8 cellular contexts compared by ENCODE assay signal in the genomic region with DNA sequence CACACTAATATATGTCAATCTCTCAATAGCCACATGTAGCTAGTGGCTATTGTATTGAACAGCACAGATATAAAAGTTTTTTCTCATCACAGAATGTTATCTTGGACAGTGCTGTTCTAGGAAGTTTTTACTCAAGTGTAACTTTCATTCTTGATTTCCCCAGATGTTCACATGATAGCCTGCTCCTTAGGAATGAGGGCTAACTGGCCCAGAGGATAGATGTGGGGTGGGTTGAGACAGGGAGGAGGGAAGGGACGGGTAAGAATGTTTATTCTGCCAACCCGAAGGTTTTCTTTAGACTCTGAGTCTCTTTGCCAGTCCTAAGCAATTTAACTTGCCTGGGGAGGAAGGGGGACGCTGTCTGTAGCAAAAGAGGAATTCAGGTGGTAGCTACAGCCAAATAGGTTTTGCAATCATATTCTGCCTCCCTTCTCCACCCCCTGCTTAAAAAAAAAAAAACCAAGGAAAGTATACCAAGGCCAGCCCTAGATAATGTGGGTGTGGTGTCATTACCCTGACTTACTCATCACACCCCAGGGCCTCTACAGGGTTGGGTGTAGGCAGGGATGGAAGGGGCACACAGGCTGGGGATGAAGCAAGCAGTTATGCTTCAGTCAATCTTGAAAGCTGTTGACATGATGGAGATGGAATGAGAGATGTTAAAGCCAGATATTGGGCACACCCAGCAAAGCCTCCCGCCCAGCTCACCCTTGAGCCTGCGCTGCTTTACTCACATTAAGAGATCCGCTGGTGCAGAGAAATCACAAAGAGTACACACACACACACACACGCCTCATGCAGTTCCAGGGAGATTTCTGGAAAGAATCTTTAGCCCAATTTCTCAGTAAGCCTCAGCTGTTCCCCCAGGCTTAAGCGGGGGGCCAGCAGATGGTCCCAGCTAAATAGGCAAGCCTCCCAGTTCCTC. TPM values are rescaled to one million over a fixed set of nuclear protein-coding genes. Genes with fewer than 3 reads are reported as not detected.
DNase-seq lines count a peak whose midpoint lies in the region; ATAC-seq and TF ChIP-seq lines count a peak whose summit lies in the region.

No MANE protein-coding gene starts in this region.

- POLR2A ChIA-PET in IMR-90 (lab: Charles Lee; ENCODE audit: unreplicated experiment), result interaction anchor here (0.6 kb wide), 1 partner anchor 8 kb away, joined by 11 read pairs; no protein-coding TSS in a partner anchor
- POLR2A ChIA-PET in CD8-positive, alpha-beta T cell (lab: Charles Lee), result no interaction called here

- H3K9me3 ChIP-seq in IMR-90 (ENCODE audit: control insufficient read depth, insufficient read depth, low read length) (no peaks in the 10 kb centered on the region), stomach smooth muscle (ENCODE audit: control insufficient read depth in 2 of 2, low read length in 2 of 2) (no peaks in the 10 kb centered on the region)
- no peaks in the 10 kb centered on the region for H3K9me3 ChIP-seq in effector memory CD4-positive, alpha-beta T cell (ENCODE audit: control insufficient read depth, low read length)
- no peaks in the 10 kb centered on the region for H3K9me3 ChIP-seq in CD8-positive, alpha-beta T cell (ENCODE audit: low read length)

- H3K9ac ChIP-seq in IMR-90 (ENCODE audit: low read depth, low read length) (no peak overlapping the region), stomach smooth muscle (ENCODE audit: low read length in 2 of 2) (peak overlapping the region in 1 of 2 donors; percentile 62)

- H4K20me1 ChIP-seq in IMR-90 (ENCODE audit: insufficient read depth, low read length), result no peaks in the 10 kb centered on the region

- CTCF ChIA-PET in IMR-90 (lab: Yijun Ruan, JAX), result no interaction called here
- CTCF ChIA-PET in CD8-positive, alpha-beta T cell (lab: Charles Lee), result no interaction called here

- H3K4ac ChIP-seq in IMR-90 (ENCODE audit: low read depth, low read length), result peak overlapping the region; percentile 33; the same call in 1 of the 2 replicates

- H3K27ac Mint-ChIP-seq in CD8-positive, alpha-beta T cell, result no peak overlapping the region

- H3K36me3 ChIP-seq in IMR-90 (ENCODE audit: control insufficient read depth, insufficient read depth, low read length) (no peaks in the 10 kb centered on the region), stomach smooth muscle (ENCODE audit: control insufficient read depth in 2 of 2, insufficient read depth in 2 of 2, low read length in 2 of 2) (no peaks in the 10 kb centered on the region)
- H3K36me3 ChIP-seq in effector memory CD4-positive, alpha-beta T cell (ENCODE audit: control insufficient read depth, insufficient read depth, low read length), result no peaks in the 10 kb centered on the region
- no peaks in the 10 kb centered on the region for H3K36me3 ChIP-seq in CD8-positive, alpha-beta T cell (ENCODE audit: insufficient read depth, low read length)

- H4K91ac ChIP-seq in IMR-90 (ENCODE audit: insufficient read depth, low read depth, low read length), result no peak overlapping the region

- H2BK15ac ChIP-seq in IMR-90 (ENCODE audit: low read depth, low read length), result 0 out of 3 replicates have a peak overlapping the region, but pooled peaks have one; percentile 0

- H3K4me3 Mint-ChIP-seq in CD8-positive, alpha-beta T cell, result no peak overlapping the region

- WGBS in IMR-90 (ENCODE audit: extremely low coverage in 2 of 2, insufficient read length in 1 of 2), 2 experiments, result 92% methylated on average over 2 of the region's 8 CpGs; no CpG with 5 or more reads in 1 of the 2 experiments

- H3K27me3 Mint-ChIP-seq in CD8-positive, alpha-beta T cell (ENCODE audit: low read depth), result peaks cover 8% of the 10 kb centered on the region

- H3K9me3 Mint-ChIP-seq in CD8-positive, alpha-beta T cell, result no peaks in the 10 kb centered on the region

- H2AK5ac ChIP-seq in IMR-90 (ENCODE audit: low read depth, low read length), result peak overlapping the region; percentile 43; the same call in 1 of the 2 replicates

- H3K4me3 ChIP-seq in IMR-90 (ENCODE audit: insufficient read depth, low read depth, low read length) (no peak overlapping the region), stomach smooth muscle (ENCODE audit: low read length in 2 of 2) (peak overlapping the region in 1 of 2 donors; percentile 22)
- H3K4me3 ChIP-seq in effector memory CD4-positive, alpha-beta T cell (ENCODE audit: insufficient read depth, low read depth, low read length, poor library complexity, severe bottlenecking), result no peak overlapping the region
- H3K4me3 ChIP-seq in CD8-positive, alpha-beta T cell (ENCODE audit: low read depth, low read length), result no peak overlapping the region

- intact Hi-C loops in IMR-90 (cut with micrococcal nuclease), result no loop called here
- intact Hi-C loops in Right ventricle myocardium superior (cut with DNase I), result no loop called here
- intact Hi-C loops in CD8-positive, alpha-beta T cell (cut with DNase I, micrococcal nuclease), result no loop called here

- H3K9me1 ChIP-seq in IMR-90 (ENCODE audit: insufficient read depth, low read length), result peaks cover 10% of the 10 kb centered on the region

- BruUV-seq in IMR-90 (replicated peaks; lab: Mats Ljungman, UMichigan), result no TSS peak

- H2BK120ac ChIP-seq in IMR-90 (ENCODE audit: low read depth, low read length), result peak overlapping the region; percentile 33; the same call in 1 of the 2 replicates

- H3K79me1 ChIP-seq in IMR-90 (ENCODE audit: low read depth in 1 of 2, low read length in 2 of 2), result peaks cover 0 to 4% of the 10 kb centered on the region in 2 experiments; a peak in 1 of 4 replicates

- no peak for TF ChIP-seq POLR2A in IMR-90 (IDR thresholded peaks at IDR 0.05; ENCODE audit: low read depth, low read length)

- dilution Hi-C loops in IMR-90 (cut with HindIII; ENCODE audit: low sequenced_read_pairs, unreplicated experiment), result no loop called here

- no peak overlapping the region for H3K56ac ChIP-seq in IMR-90 (ENCODE audit: extremely low read depth, insufficient read depth, low read length)

- H3K4me1 ChIP-seq in IMR-90 (ENCODE audit: control insufficient read depth, insufficient read depth, low read length) (peaks cover 11% of the 10 kb centered on the region), stomach smooth muscle (ENCODE audit: control insufficient read depth, insufficient read depth, low read length) (peaks cover 64% of the 10 kb centered on the region)
- H3K4me1 ChIP-seq in effector memory CD4-positive, alpha-beta T cell (ENCODE audit: control insufficient read depth, insufficient read depth, low read length, poor library complexity, severe bottlenecking), result no peaks in the 10 kb centered on the region
- H3K4me1 ChIP-seq in CD8-positive, alpha-beta T cell (ENCODE audit: insufficient read depth, low read length), result no peaks in the 10 kb centered on the region

- H2BK5ac ChIP-seq in IMR-90 (ENCODE audit: low read depth, low read length, poor library complexity, severe bottlenecking), result no peak overlapping the region

- TF ChIP-seq RAD21 in IMR-90 (IDR thresholded peaks at IDR 0.05; ENCODE audit: low read length), result no peak

- peak overlapping the region; percentile 6; the same call in 1 of the 2 replicates for H3K4me2 ChIP-seq in IMR-90 (ENCODE audit: low read depth, low read length)

- in situ Hi-C loops in IMR-90 (cut with MboI; ENCODE audit: low sequenced_read_pairs), result no loop called here

- no peak overlapping the region for H3K23ac ChIP-seq in IMR-90 (ENCODE audit: low read depth, low read length)

- peak; percentile 40 for DNase-seq in IMR-90
- DNase-seq in SKM-1 (lab: John Stamatoyannopoulos, UW; ENCODE audit: unreplicated experiment), result peak; percentile 83
- DNase-seq in Right ventricle myocardium superior, result peak; percentile 57
- DNase-seq in activated CD4-positive, alpha-beta T cell treated with anti-CD3 and anti-CD28 coated beads, Interleukin-2, amount 50 U/mL, for 4 hours, result no peak
- DNase-seq in effector memory CD4-positive, alpha-beta T cell, result no peak
- DNase-seq in CD8-positive, alpha-beta T cell, result no peak

- no peak overlapping the region for H2BK20ac ChIP-seq in IMR-90 (ENCODE audit: low read depth, low read length)

- H3K4me1 Mint-ChIP-seq in CD8-positive, alpha-beta T cell (ENCODE audit: low read depth), result peaks cover 5% of the 10 kb centered on the region

- no peak overlapping the region for H3K27ac ChIP-seq in IMR-90 (ENCODE audit: insufficient read depth, low read length)
- H3K27ac ChIP-seq in stomach smooth muscle (ENCODE audit: low read length), result peak overlapping the region; percentile 87
- no peak overlapping the region for H3K27ac ChIP-seq in effector memory CD4-positive, alpha-beta T cell (ENCODE audit: insufficient read depth, low read length, poor library complexity, severe bottlenecking)
- H3K27ac ChIP-seq in CD8-positive, alpha-beta T cell (ENCODE audit: low read depth, low read length), result no peak overlapping the region

- no peak overlapping the region for H3K14ac ChIP-seq in IMR-90 (replicated peaks; ENCODE audit: low read depth, low read length)

- H2AFZ ChIP-seq in IMR-90 (replicated peaks; ENCODE audit: low read length, poor library complexity), result peak overlapping the region; percentile 65

- H3K18ac ChIP-seq in IMR-90 (ENCODE audit: low read depth, low read length), result no peak overlapping the region

- peak overlapping the region; percentile 71 for H2AK9ac ChIP-seq in IMR-90 (replicated peaks; ENCODE audit: low read depth, low read length, poor library complexity)

- H3K27me3 ChIP-seq in IMR-90 (ENCODE audit: control insufficient read depth, insufficient read depth, low read length) (no peaks in the 10 kb centered on the region), stomach smooth muscle (ENCODE audit: control insufficient read depth in 1 of 2, insufficient read depth in 2 of 2, low read length in 2 of 2) (no peaks in the 10 kb centered on the region)
- no peaks in the 10 kb centered on the region for H3K27me3 ChIP-seq in effector memory CD4-positive, alpha-beta T cell (replicated peaks; ENCODE audit: control insufficient read depth, insufficient read depth, low read length, poor library complexity, severe bottlenecking)
- H3K27me3 ChIP-seq in CD8-positive, alpha-beta T cell (ENCODE audit: insufficient read depth, low read length), result no peaks in the 10 kb centered on the region

- no peak overlapping the region for H4K5ac ChIP-seq in IMR-90 (ENCODE audit: low read depth, low read length)

- H3K36me3 Mint-ChIP-seq in CD8-positive, alpha-beta T cell, result no peaks in the 10 kb centered on the region

- no peak overlapping the region for H4K8ac ChIP-seq in IMR-90 (ENCODE audit: low read depth in 2 of 2, low read length in 2 of 2)

- ATAC-seq in IMR-90 (ENCODE audit: low read depth) (peak; percentile 73), Right ventricle myocardium superior (ENCODE audit: poor library complexity) (peak; percentile 73), HG02759 (IDR thresholded peaks at IDR 0.05; ENCODE audit: unreplicated experiment) (no peak)
- ATAC-seq in CD8-positive, alpha-beta T cell, result no peak

- TF ChIP-seq CTCF in IMR-90 (conservative IDR thresholded peaks at IDR 0.05; ENCODE audit: low read depth, low read length), result no peak
- no peak for TF ChIP-seq CTCF in CD8-positive, alpha-beta T cell (IDR thresholded peaks at IDR 0.05)

TF ChIP-seq in IMR-90, 13 proteins besides CTCF, POLR2A, EP300 and RAD21 (continues in another document):
- no peak for TF ChIP-seq RCOR1 (IDR thresholded peaks at IDR 0.05; ENCODE audit: insufficient replicate concordance, low read length)

RNA-seq across cellular contexts. Expression of a gene that starts 59.9 kb away (rescaled TPM):
- total RNA-seq in IMR-90 (2012; rRNA removed) (0.56 and 0.72 TPM in 2 replicates), Right ventricle myocardium superior (14.4 TPM)
- polyA plus RNA-seq in IMR-90 (2012; rRNA removed), result 1.1 and 1.2 TPM in 2 replicates
- 0.45 and 0.59 TPM in 2 replicates for polyA plus RNA-seq in IMR-90 (2012; cell fraction: cytosol; rRNA removed)
- 3.2 and 3.3 TPM in 2 replicates for polyA plus RNA-seq in IMR-90 (2012; cell fraction: nucleus; rRNA removed; ENCODE audit: low replicate concordance)
- 1 to 10 TPM; 1.3 to 1.9 TPM for total RNA-seq in CD8-positive, alpha-beta T cell

Comparison
In these comparisons a context has a peak if more than half of its experiments do, and no peak if none do; other contexts are left out.
1. ATAC-seq: peak in IMR-90 (single experiment) and Right ventricle myocardium superior (single experiment); none in HG02759 (single experiment) and CD8-positive, alpha-beta T cell (single experiment).
2. DNase-seq: peak in IMR-90 (single experiment), SKM-1 (single experiment) and Right ventricle myocardium superior (single experiment); none in activated CD4-positive, alpha-beta T cell treated with anti-CD3 and anti-CD28 coated beads, Interleukin-2, amount 50 U/mL, for 4 hours (0 of 2), effector memory CD4-positive, alpha-beta T cell (0 of 3) and CD8-positive, alpha-beta T cell (0 of 7).